In the genomic region with DNA sequence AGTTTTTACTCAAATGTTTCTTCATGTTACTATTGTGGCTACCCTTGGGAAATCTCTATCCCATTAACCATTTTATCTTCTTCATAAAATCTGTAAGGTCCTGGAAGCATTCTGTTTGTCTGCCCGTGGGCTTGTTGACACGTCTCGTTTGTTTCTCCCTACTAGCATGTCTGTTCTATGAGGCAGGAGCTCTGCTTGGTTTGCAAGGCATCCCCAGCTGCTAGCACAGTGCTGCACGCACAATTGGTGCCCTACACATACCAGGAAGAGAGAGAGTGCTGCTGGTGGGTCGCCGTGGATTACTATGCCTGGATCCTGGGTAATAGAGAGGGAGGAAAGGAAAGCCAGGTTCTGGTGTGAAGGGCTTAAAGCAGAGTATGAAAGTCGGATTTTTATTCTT, we compare ENCODE assay signal across 25 cellular contexts.
"Had no signal": no experiment of that assay in that cellular context is flagged by ENCODE, and none has a peak within 500 bp of the region (broad histone marks: within the 10 kb centered on the region; RNA-seq: fewer than 3 reads in every experiment).

No MANE protein-coding gene starts in this region.

- H3K4me1 ChIP-seq: colonic mucosa, right lobe of liver, transverse colon, upper lobe of right lung, uterus had no signal

- H3K27me3 Mint-ChIP-seq: progenitor cell of endocrine pancreas had no signal

- H3K9me3 Mint-ChIP-seq: dendritic cell treated with granulocyte-macrophage colony-stimulating factor and Interleukin-4, amounts not matched to agents 40 ng/mL and 50 ng/mL, for 4 days; endodermal cell; stimulated activated naive B cell treated with anti-CD40 and anti-IgM and Interleukin-4, amounts not matched to agents 10 μg/mL and 1 μg/mL and 100 μg/mL, for 72 hours; stimulated activated naive CD8-positive, alpha-beta T cell treated with anti-CD3 and anti-CD28 coated beads, Interleukin-15, Interleukin-2, amounts not matched to agents 100 ng/mL and 50 ng/mL, for 24 hours had no signal

- H3K36me3 Mint-ChIP-seq: natural killer cell; stimulated activated naive B cell treated with anti-CD40 and anti-IgM and Interleukin-4, amounts not matched to agents 10 μg/mL and 1 μg/mL and 100 μg/mL, for 72 hours had no signal

- H3K27ac ChIP-seq: colonic mucosa, epithelial cell of prostate, gastrocnemius medialis, heart left ventricle, hepatocyte, neutrophil, parathyroid adenoma, right lobe of liver, thoracic aorta, transverse colon, upper lobe of right lung, uterus had no signal

- H3K27ac Mint-ChIP-seq: dendritic cell treated with granulocyte-macrophage colony-stimulating factor and Interleukin-4, amounts not matched to agents 40 ng/mL and 50 ng/mL, for 4 days; endodermal cell; natural killer cell; progenitor cell of endocrine pancreas; stimulated activated naive B cell treated with anti-CD40 and anti-IgM and Interleukin-4, amounts not matched to agents 10 μg/mL and 1 μg/mL and 100 μg/mL, for 72 hours; stimulated activated naive CD8-positive, alpha-beta T cell treated with anti-CD3 and anti-CD28 coated beads, Interleukin-15, Interleukin-2, amounts not matched to agents 100 ng/mL and 50 ng/mL, for 24 hours had no signal

- DNase-seq: colonic mucosa; effector CD8-positive, alpha-beta T cell; endodermal cell; foreskin fibroblast; gastrocnemius medialis; heart left ventricle; kidney; mesendoderm; natural killer cell; right lobe of liver; stimulated activated naive B cell treated with anti-CD40 and anti-IgM and Interleukin-4, amounts not matched to agents 10 μg/mL and 1 μg/mL and 100 μg/mL, for 72 hours; transverse colon; upper lobe of right lung; uterus had no signal

- H2AFZ ChIP-seq: hepatocyte had no signal

- H3K27me3 ChIP-seq: colonic mucosa, gastrocnemius medialis, heart left ventricle, hepatocyte, right lobe of liver, transverse colon, upper lobe of right lung, uterus had no signal

- H3K4me3 ChIP-seq: colonic mucosa, gastrocnemius medialis, heart left ventricle, hepatocyte, lung, right lobe of liver, thoracic aorta, transverse colon, upper lobe of right lung, uterus had no signal

- H3K4me2 ChIP-seq: hepatocyte had no signal

- H3K9me3 ChIP-seq: colonic mucosa, gastrocnemius medialis, heart left ventricle, neutrophil, right lobe of liver, thoracic aorta, transverse colon, upper lobe of right lung, uterus had no signal

- H3K9ac ChIP-seq: parathyroid adenoma had no signal

- H3K4me3 Mint-ChIP-seq: dendritic cell treated with granulocyte-macrophage colony-stimulating factor and Interleukin-4, amounts not matched to agents 40 ng/mL and 50 ng/mL, for 4 days; endodermal cell; natural killer cell; stimulated activated naive B cell treated with anti-CD40 and anti-IgM and Interleukin-4, amounts not matched to agents 10 μg/mL and 1 μg/mL and 100 μg/mL, for 72 hours; stimulated activated naive CD8-positive, alpha-beta T cell treated with anti-CD3 and anti-CD28 coated beads, Interleukin-15, Interleukin-2, amounts not matched to agents 100 ng/mL and 50 ng/mL, for 24 hours had no signal

- ATAC-seq: esophagus mucosa; gastrocnemius medialis; heart left ventricle; left lobe of liver; natural killer cell; right lobe of liver; stimulated activated naive B cell treated with anti-CD40 and anti-IgM and Interleukin-4, amounts not matched to agents 10 μg/mL and 1 μg/mL and 100 μg/mL, for 72 hours; upper lobe of right lung had no signal

- H3K36me3 ChIP-seq: colonic mucosa, gastrocnemius medialis, heart left ventricle, neutrophil, right lobe of liver, thoracic aorta, transverse colon, upper lobe of right lung, uterus had no signal
